12 cellular contexts compared by ENCODE assay signal in genomic region chr2:126467367-126468054, GRCh38.
A peak's percentile ranks its signal among the peaks of the same experiment; 100 is the strongest.
DNase-seq lines count a peak whose midpoint lies in the region; ATAC-seq and TF ChIP-seq lines count a peak whose summit lies in the region.
"Had no signal": no experiment of that assay in that cellular context is flagged by ENCODE, and none has a peak within 500 bp of the region (broad histone marks: within the 10 kb centered on the region; RNA-seq: fewer than 3 reads in every experiment).

No MANE protein-coding gene starts in this region.

- in situ Hi-C loops in transverse colon (cut with MboI; ENCODE audit: low pct_ligation_motif_present in 1 of 4, low pct_unique_long_range_greater_than_20kb in 1 of 4, low sequenced_read_pairs in 3 of 4): no loop called here

- intact Hi-C loops in transverse colon (cut with DNase I; ENCODE audit: low total_unique reads) (no loop called here), stomach (cut with DNase I; ENCODE audit: low total_unique reads) (no loop called here)

- TF ChIP-seq POLR2A in GM18505 (IDR thresholded peaks at IDR 0.05; ENCODE audit: borderline replicate concordance, extremely low read depth, insufficient read depth, insufficient read length) (no peak), transverse colon (IDR thresholded peaks at IDR 0.05) (no peak), stomach (IDR thresholded peaks at IDR 0.05) (no peak)

- H3K4me1 ChIP-seq in transverse colon (no peaks in the 10 kb centered on the region), stomach (no peaks in the 10 kb centered on the region)

- WGBS in transverse colon (ENCODE audit: low coverage in 1 of 2), 2 donors: 58 to 81% methylated on average over 4 to 6 of the region's 6 CpGs
- WGBS in stomach, 5 donors: 67 to 79% (median 73%) methylated on average over 6 of the region's 6 CpGs

- TF ChIP-seq EP300 in transverse colon (IDR thresholded peaks at IDR 0.05; ENCODE audit: low read depth) (no peak), stomach (IDR thresholded peaks at IDR 0.05) (no peak)

- peak; percentile 97 for ATAC-seq in GM18505 (IDR thresholded peaks at IDR 0.05; ENCODE audit: unreplicated experiment)
- ATAC-seq in GM19397 (IDR thresholded peaks at IDR 0.05; ENCODE audit: unreplicated experiment): peak; percentile 84
- ATAC-seq in HG02840 (IDR thresholded peaks at IDR 0.05; ENCODE audit: low FRiP score, unreplicated experiment): peak; percentile 79
- ATAC-seq in HG03521 (IDR thresholded peaks at IDR 0.05; ENCODE audit: unreplicated experiment): peak; percentile 96

- H3K27ac ChIP-seq in transverse colon: no peak overlapping the region
- no peak overlapping the region for H3K27ac ChIP-seq in stomach
- H3K27ac ChIP-seq: skin epidermis had no signal

- H3K36me3 ChIP-seq in transverse colon (no peaks in the 10 kb centered on the region), stomach (no peaks in the 10 kb centered on the region)

- no peak overlapping the region for H3K4me3 ChIP-seq in transverse colon
- H3K4me3 ChIP-seq in stomach: no peak overlapping the region
- H3K4me3 ChIP-seq: skin epidermis had no signal

- TF ChIP-seq CTCF in transverse colon (IDR thresholded peaks at IDR 0.05) (no peak), stomach (IDR thresholded peaks at IDR 0.05) (no peak)

- no peak for DNase-seq in transverse colon
- DNase-seq in NCI-H1930 (lab: John Stamatoyannopoulos, UW): no peak
- DNase-seq in LoVo (ENCODE audit: low spot score): no peak
- no peak for DNase-seq in stomach
- DNase-seq: CD4-positive, alpha-beta memory T cell; NCI-H345; SIG-M5 had no signal

- H3K27me3 ChIP-seq in transverse colon (no peaks in the 10 kb centered on the region), stomach (peaks cover 0 to 4% (median 0%) of the 10 kb centered on the region in 3 donors)

- no peaks in the 10 kb centered on the region for H3K9me3 ChIP-seq in transverse colon
- no peaks in the 10 kb centered on the region for H3K9me3 ChIP-seq in stomach
